In genomic region chr9:81656871-81657337, GRCh38 we compare ENCODE assay signal across 18 cellular contexts. TPM values are rescaled to one million over a fixed set of nuclear protein-coding genes. Genes with fewer than 3 reads are reported as not detected.
A peak's percentile ranks its signal among the peaks of the same experiment; 100 is the strongest.
DNase-seq lines count a peak whose midpoint lies in the region; ATAC-seq, FAIRE-seq and TF ChIP-seq lines count a peak whose summit lies in the region.
"Had no signal": no experiment of that assay in that cellular context is flagged by ENCODE, and none has a peak within 500 bp of the region (broad histone marks: within the 10 kb centered on the region; RNA-seq: fewer than 3 reads in every experiment).

No MANE protein-coding gene starts in this region.

- POLR2A ChIA-PET in endothelial cell of umbilical vein (lab: Charles Lee) = no interaction called here

- H3K36me3 ChIP-seq in endothelial cell of umbilical vein (ENCODE audit: control insufficient read depth in 2 of 2, extremely low read depth in 1 of 2, insufficient read depth in 2 of 2, low read length in 2 of 2) = peaks cover 0 to 2% of the 10 kb centered on the region in 2 experiments

- BruUV-seq in endothelial cell of umbilical vein (replicated peaks; lab: Mats Ljungman, UMichigan) = no TSS peak

- peak overlapping the region; percentile 51 for H3K4me2 ChIP-seq in endothelial cell of umbilical vein (ENCODE audit: insufficient read depth, low read length)

- H3K9me3 Mint-ChIP-seq in stimulated activated naive B cell treated with anti-CD40 and anti-IgM and Interleukin-4, amounts not matched to agents 10 μg/mL and 1 μg/mL and 100 μg/mL, for 72 hours = peaks cover 0 to 2% of the 10 kb centered on the region in 2 donors

- peak overlapping the region; percentile 5 for H3K27ac ChIP-seq in endothelial cell of umbilical vein (ENCODE audit: insufficient read depth, low read depth, low read length)

- H2AFZ ChIP-seq in endothelial cell of umbilical vein (ENCODE audit: low read depth, low read length) = no peak overlapping the region

- H3K79me2 ChIP-seq in endothelial cell of umbilical vein (ENCODE audit: control insufficient read depth, insufficient read depth, low read length) = peaks cover 33% of the 10 kb centered on the region

- H3K9ac ChIP-seq in endothelial cell of umbilical vein (replicated peaks; ENCODE audit: extremely low read depth, insufficient read depth, low read length) = no peak overlapping the region

- H3K9me1 ChIP-seq in endothelial cell of umbilical vein (replicated peaks; ENCODE audit: control insufficient read depth, extremely low read depth, insufficient read depth, low read length) = no peaks in the 10 kb centered on the region

- CTCF ChIA-PET in endothelial cell of umbilical vein (lab: Charles Lee) = no interaction called here

- H3K4me3 Mint-ChIP-seq in stimulated activated naive B cell treated with anti-CD40 and anti-IgM and Interleukin-4, amounts not matched to agents 10 μg/mL and 1 μg/mL and 100 μg/mL, for 72 hours = no peak overlapping the region
- H3K4me3 Mint-ChIP-seq: CD14-positive monocyte had no signal

- peak; percentile 32 for DNase-seq in SIG-M5 treated with dmso at 0.1 percent for 504 hours (lab: John Stamatoyannopoulos, UW; ENCODE audit: unreplicated experiment)
- no peak for DNase-seq in SIG-M5 (lab: John Stamatoyannopoulos, UW)
- DNase-seq in LNCaP clone FGC (ENCODE audit: low read depth) = peak; percentile 47
- no peak for DNase-seq in endothelial cell of umbilical vein (ENCODE audit: low read depth, low spot score)
- no peak for DNase-seq in stimulated activated naive B cell treated with anti-CD40 and anti-IgM and Interleukin-4, amounts not matched to agents 10 μg/mL and 1 μg/mL and 100 μg/mL, for 72 hours
- DNase-seq in activated CD8-positive, alpha-beta memory T cell treated with anti-CD3 and anti-CD28 coated beads, Interleukin-2, amount 50 U/mL, for 48 hours = no peak
- no peak for DNase-seq in anterior cingulate cortex (lab: John Stamatoyannopoulos, UW)
- no peak for DNase-seq in stimulated activated CD4-positive, alpha-beta T cell treated with anti-CD3 and anti-CD28 coated beads, Interleukin-12 subunit alpha, Interleukin-12 subunit beta, amount 100 ng/mL, for 4 hours
- DNase-seq: COR-L47, GF-D8, HCEC 1CT, NCI-H1092, NCI-H1694 treated with DMSO at 0.1 percent for 48 hours, NCI-H345, NCI-H82 had no signal

- peaks cover 35 to 43% of the 10 kb centered on the region in 2 donors for H3K36me3 Mint-ChIP-seq in stimulated activated naive B cell treated with anti-CD40 and anti-IgM and Interleukin-4, amounts not matched to agents 10 μg/mL and 1 μg/mL and 100 μg/mL, for 72 hours

- peaks cover 36% of the 10 kb centered on the region for H3K4me1 ChIP-seq in endothelial cell of umbilical vein (ENCODE audit: control insufficient read depth, extremely low read depth, insufficient read depth, low read length)

- TF ChIP-seq POLR2A in endothelial cell of umbilical vein (IDR thresholded peaks at IDR 0.05; ENCODE audit: low read depth, low read length) = no peak

- no peak for ATAC-seq in stimulated activated naive B cell treated with anti-CD40 and anti-IgM and Interleukin-4, amounts not matched to agents 10 μg/mL and 1 μg/mL and 100 μg/mL, for 72 hours (replicated peaks)
- ATAC-seq: K562 had no signal

- dilution Hi-C loops in endothelial cell of umbilical vein (cut with MboI; ENCODE audit: extremely low pct_ligation_motif_present, low sequenced_read_pairs) = no loop called here

- H4K20me1 ChIP-seq in endothelial cell of umbilical vein (replicated peaks; ENCODE audit: control insufficient read depth, extremely low read depth, insufficient read depth, low read length) = peaks cover 4% of the 10 kb centered on the region

- H3K4me1 Mint-ChIP-seq in stimulated activated naive B cell treated with anti-CD40 and anti-IgM and Interleukin-4, amounts not matched to agents 10 μg/mL and 1 μg/mL and 100 μg/mL, for 72 hours = peaks cover 56 to 77% of the 10 kb centered on the region in 2 donors

- H3K4me3 ChIP-seq in LNCaP clone FGC (ENCODE audit: low read depth, low read length) = no peak overlapping the region
- H3K4me3 ChIP-seq in endothelial cell of umbilical vein (replicated peaks in 1 of 3; ENCODE audit: insufficient read depth in 1 of 3, low read depth in 1 of 3, low read length in 3 of 3) = no peak overlapping the region
- H3K4me3 ChIP-seq: K562 had no signal

- no peaks in the 10 kb centered on the region for H3K27me3 Mint-ChIP-seq in stimulated activated naive B cell treated with anti-CD40 and anti-IgM and Interleukin-4, amounts not matched to agents 10 μg/mL and 1 μg/mL and 100 μg/mL, for 72 hours

- H3K27ac Mint-ChIP-seq in stimulated activated naive B cell treated with anti-CD40 and anti-IgM and Interleukin-4, amounts not matched to agents 10 μg/mL and 1 μg/mL and 100 μg/mL, for 72 hours = peak overlapping the region; percentile 4
- H3K27ac Mint-ChIP-seq: CD14-positive monocyte had no signal

- intact Hi-C loops in endothelial cell of umbilical vein (cut with micrococcal nuclease) = loop anchor here (2.0 kb wide), 1 partner anchor 60 kb away; no protein-coding TSS in a partner anchor

- no peak for TF ChIP-seq CTCF in LNCaP clone FGC (IDR thresholded peaks at IDR 0.05; ENCODE audit: control insufficient read depth, extremely low read depth, insufficient read depth)
- no peak for TF ChIP-seq CTCF in endothelial cell of umbilical vein (IDR thresholded peaks at IDR 0.05; ENCODE audit: extremely low read depth in 1 of 2, insufficient read depth in 1 of 2, low read depth in 1 of 2, low read length in 2 of 2)

- H3K27me3 ChIP-seq in endothelial cell of umbilical vein (ENCODE audit: control insufficient read depth in 2 of 2, insufficient read depth in 2 of 2, low read length in 2 of 2) = no peaks in the 10 kb centered on the region

- no peak for FAIRE-seq in endothelial cell of umbilical vein (lab: Jason Lieb, UNC)
- FAIRE-seq: A204.1, K562 had no signal

- H3K9me3 ChIP-seq in endothelial cell of umbilical vein (replicated peaks; ENCODE audit: control insufficient read depth, insufficient read depth, low read length) = no peaks in the 10 kb centered on the region

TF ChIP-seq in endothelial cell of umbilical vein, 7 proteins besides CTCF, POLR2A, EP300 and RAD21:
- TF ChIP-seq EZH2 (IDR thresholded peaks at IDR 0.05; ENCODE audit: borderline replicate concordance, low read depth, low read length, severe bottlenecking) = no peak
- no peak for TF ChIP-seq MAX (IDR thresholded peaks at IDR 0.05; ENCODE audit: insufficient read depth, insufficient read length)
- no peak for TF ChIP-seq JUN (IDR thresholded peaks at IDR 0.05; ENCODE audit: borderline replicate concordance, insufficient read depth, insufficient read length, low read depth)
- no peak for TF ChIP-seq POLR2AphosphoS5 (IDR thresholded peaks at IDR 0.05; ENCODE audit: insufficient read depth, low read depth, low read length)
- TF ChIP-seq FOS (IDR thresholded peaks at IDR 0.05; ENCODE audit: borderline replicate concordance, insufficient read depth, low read length) = no peak
- no peak for TF ChIP-seq MYC (IDR thresholded peaks at IDR 0.05; ENCODE audit: low read depth, low read length)
- TF ChIP-seq GATA2 (IDR thresholded peaks at IDR 0.05; ENCODE audit: insufficient read depth, insufficient read length, low read depth, low read length) = no peak

RNA-seq across cellular contexts. Expression of gene TLE1, which starts 32.4 kb away (rescaled TPM):
- total RNA-seq in endothelial cell of umbilical vein = 58.2 and 60.8 TPM in 2 replicates
- 54.6 and 55.0 TPM in 2 replicates for polyA plus RNA-seq in endothelial cell of umbilical vein
- polyA plus RNA-seq in endothelial cell of umbilical vein (2011; cell fraction: cytosol; rRNA removed) = 50.4 and 55.6 TPM in 2 replicates
- 67.2 and 67.7 TPM in 2 replicates for polyA plus RNA-seq in endothelial cell of umbilical vein (2011; cell fraction: nucleus; rRNA removed)
- 46.0 and 50.3 TPM in 2 replicates for polyA plus RNA-seq in endothelial cell of umbilical vein (2012)
- polyA minus RNA-seq in endothelial cell of umbilical vein = 59.1 and 65.1 TPM in 2 replicates
- not detected for polyA minus RNA-seq in endothelial cell of umbilical vein (2011; cell fraction: cytosol; rRNA and poly(A)+ RNA removed)
- 57.3 and 57.5 TPM in 2 replicates for polyA minus RNA-seq in endothelial cell of umbilical vein (2011; cell fraction: nucleus; rRNA and poly(A)+ RNA removed)
- polyA plus RNA-seq: K562 had no signal

Comparison
In these comparisons a context has a peak if more than half of its experiments do, and no peak if none do; other contexts are left out.
1. DNase-seq: peak in SIG-M5 treated with dmso at 0.1 percent for 504 hours (single experiment) and LNCaP clone FGC (single experiment); none in SIG-M5 (single experiment), endothelial cell of umbilical vein (single experiment), stimulated activated naive B cell treated with anti-CD40 and anti-IgM and Interleukin-4, amounts not matched to agents 10 μg/mL and 1 μg/mL and 100 μg/mL, for 72 hours (single experiment), activated CD8-positive, alpha-beta memory T cell treated with anti-CD3 and anti-CD28 coated beads, Interleukin-2, amount 50 U/mL, for 48 hours (single experiment), anterior cingulate cortex (0 of 58) and stimulated activated CD4-positive, alpha-beta T cell treated with anti-CD3 and anti-CD28 coated beads, Interleukin-12 subunit alpha, Interleukin-12 subunit beta, amount 100 ng/mL, for 4 hours (single experiment).